8 cellular contexts compared by ENCODE assay signal in the genomic region with DNA sequence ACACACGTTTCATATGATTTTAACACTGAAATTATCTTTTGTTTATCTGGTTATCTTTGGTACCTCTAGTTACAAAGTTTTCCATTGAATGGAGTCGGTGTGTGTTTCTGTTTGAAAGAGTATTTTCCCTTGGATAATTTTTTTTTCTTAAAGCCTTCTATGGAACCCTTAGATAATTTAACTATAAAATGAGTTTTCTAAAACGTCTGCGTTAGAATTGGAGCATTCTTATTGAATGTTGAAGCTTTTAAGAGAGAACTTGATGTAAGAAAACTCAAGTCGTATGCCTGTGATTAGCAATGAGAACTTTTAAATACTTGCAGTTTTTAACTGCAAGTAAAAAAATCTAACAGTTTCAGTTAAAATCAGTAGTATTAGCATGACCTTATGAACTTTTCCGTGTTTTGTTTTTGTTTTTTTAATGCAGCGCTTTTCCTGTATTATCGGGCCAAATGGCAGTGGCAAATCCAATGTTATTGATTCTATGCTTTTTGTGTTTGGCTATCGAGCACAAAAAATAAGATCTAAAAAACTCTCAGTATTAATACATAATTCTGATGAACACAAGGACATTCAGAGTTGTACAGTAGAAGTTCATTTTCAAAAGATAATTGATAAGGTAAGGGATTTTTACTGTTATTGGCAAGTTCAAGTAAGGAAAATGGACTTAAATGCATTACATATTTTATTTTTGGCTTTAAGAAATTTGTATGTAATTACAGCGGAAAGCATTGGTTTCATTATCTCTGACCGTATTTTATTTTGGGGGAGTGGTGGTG. TPM values are rescaled to one million over a fixed set of nuclear protein-coding genes. Genes with fewer than 3 reads are reported as not detected.
DNase-seq lines count a peak whose midpoint lies in the region; ATAC-seq and TF ChIP-seq lines count a peak whose summit lies in the region.

No MANE protein-coding gene starts in this region.

- no peak for ATAC-seq in right lobe of liver
- no peak for ATAC-seq in GM19395 (IDR thresholded peaks at IDR 0.05; ENCODE audit: unreplicated experiment)

- H3K4me3 ChIP-seq in H7 (ENCODE audit: insufficient read depth, low read depth, low read length) (peak overlapping the region; percentile 2; the same call in 1 of the 2 replicates), right lobe of liver (no peak overlapping the region)

- H3K9me3 Mint-ChIP-seq in activated naive CD8-positive, alpha-beta T cell treated with anti-CD3 and anti-CD28 coated beads for 36 hours, result no peaks in the 10 kb centered on the region

- H3K27ac Mint-ChIP-seq in activated naive CD8-positive, alpha-beta T cell treated with anti-CD3 and anti-CD28 coated beads for 36 hours, result no peak overlapping the region

- H3K4me3 Mint-ChIP-seq in activated naive CD8-positive, alpha-beta T cell treated with anti-CD3 and anti-CD28 coated beads for 36 hours, result peak overlapping the region; percentile 77

- H3K9me3 ChIP-seq in right lobe of liver, result no peaks in the 10 kb centered on the region

- peaks cover 0 to 14% (median 0%) of the 10 kb centered on the region in 4 donors for H3K4me1 ChIP-seq in right lobe of liver

- H3K27me3 ChIP-seq in H7 (ENCODE audit: control insufficient read depth, insufficient read depth, low read length) (no peaks in the 10 kb centered on the region), right lobe of liver (no peaks in the 10 kb centered on the region)

- H3K27ac ChIP-seq in 22Rv1, result peak overlapping the region; percentile 98; the same call in 1 of the 2 replicates
- H3K27ac ChIP-seq in right lobe of liver, result peak overlapping the region in 2 of 3 donors; percentile 9 to 77

- intact Hi-C loops in right lobe of liver (cut with DNase I), result no loop called here

- peaks cover 43% of the 10 kb centered on the region for H3K36me3 Mint-ChIP-seq in activated naive CD8-positive, alpha-beta T cell treated with anti-CD3 and anti-CD28 coated beads for 36 hours

- H3K36me3 ChIP-seq in H7 (replicated peaks; ENCODE audit: control insufficient read depth, insufficient read depth, low read length) (peaks cover 3% of the 10 kb centered on the region), right lobe of liver (peaks cover 0 to 4% (median 0%) of the 10 kb centered on the region in 4 donors)

- peaks cover 32% of the 10 kb centered on the region for H3K4me1 Mint-ChIP-seq in activated naive CD8-positive, alpha-beta T cell treated with anti-CD3 and anti-CD28 coated beads for 36 hours

- no peak for TF ChIP-seq POLR2A in right lobe of liver (IDR thresholded peaks at IDR 0.05)

- peaks cover 28% of the 10 kb centered on the region for H3K27me3 Mint-ChIP-seq in activated naive CD8-positive, alpha-beta T cell treated with anti-CD3 and anti-CD28 coated beads for 36 hours

- 28% methylated on average over 11 of the region's 11 CpGs for WGBS in right lobe of liver (ENCODE audit: insufficient coverage, low coverage, low lambda C conversion rate, missing lambda C conversion rate)

- DNase-seq in H7, result no peak
- no peak for DNase-seq in activated naive CD8-positive, alpha-beta T cell treated with anti-CD3 and anti-CD28 coated beads for 36 hours
- DNase-seq in right lobe of liver, result no peak
- DNase-seq in hippocampal formation (lab: John Stamatoyannopoulos, UW), result no peak
- DNase-seq in NCI-H2196 treated with DMSO at 0.1 percent for 48 hours (lab: John Stamatoyannopoulos, UW; ENCODE audit: unreplicated experiment), result no peak
- no peak for DNase-seq in activated gamma-delta T cell treated with Interleukin-2 at 50 U/mL for 16 hours

- TF ChIP-seq CTCF in 22Rv1 (IDR thresholded peaks at IDR 0.05), result no peak
- TF ChIP-seq CTCF in right lobe of liver (IDR thresholded peaks at IDR 0.05), result no peak

RNA-seq across cellular contexts. Expression of a gene that starts 3.0 kb away (rescaled TPM):
- 71.9 and 109 TPM in 2 replicates for total RNA-seq in H7 (2014; rRNA removed; shearing (Covaris generic))
- total RNA-seq in activated naive CD8-positive, alpha-beta T cell treated with anti-CD3 and anti-CD28 coated beads for 36 hours, result 100 to 1,000 TPM; 153 to 164 TPM
- total RNA-seq in right lobe of liver, result 10 to 100 TPM; 11.3 to 26.7 (median 18.1) TPM

RNA-seq across cellular contexts. Expression of a gene that starts 3.4 kb away (rescaled TPM):
- total RNA-seq in H7 (2014; rRNA removed; shearing (Covaris generic)), result 19.9 and 28.1 TPM in 2 replicates
- total RNA-seq in activated naive CD8-positive, alpha-beta T cell treated with anti-CD3 and anti-CD28 coated beads for 36 hours, result 10 to 100 TPM; 11.2 to 12.2 TPM
- total RNA-seq in right lobe of liver, result 10 to 100 TPM in 2 of 6 experiments, 1 to 10 TPM in 4; 6.7 to 13.7 (median 8.5) TPM

RNA-seq across cellular contexts. Expression of a gene that starts 47.1 kb away (rescaled TPM):
- 32.6 and 42.3 TPM in 2 replicates for total RNA-seq in H7 (2014; rRNA removed; shearing (Covaris generic))
- total RNA-seq in activated naive CD8-positive, alpha-beta T cell treated with anti-CD3 and anti-CD28 coated beads for 36 hours, result 10 to 100 TPM; 43.3 to 44.0 TPM
- under 1 TPM; 0.07 to 0.56 (median 0.31) TPM for total RNA-seq in right lobe of liver

Comparison
In these comparisons a context has a peak if more than half of its experiments do, and no peak if none do; other contexts are left out.
1. RNA of a gene that starts 47.1 kb away (total RNA-seq): 43.3 to 44.0 TPM in activated naive CD8-positive, alpha-beta T cell treated with anti-CD3 and anti-CD28 coated beads for 36 hours and 32.6 to 42.3 TPM in H7; 0.07 to 0.56 TPM in right lobe of liver; every median in the first group is over 10 times any median in the second.